ENCODE assay signal across 6 cellular contexts in genomic region chr2:24102677-24103076, GRCh38. TPM values are rescaled to one million over a fixed set of nuclear protein-coding genes. Genes with fewer than 3 reads are reported as not detected.
"Had no signal": no experiment of that assay in that cellular context is flagged by ENCODE, and none has a peak within 500 bp of the region (broad histone marks: within the 10 kb centered on the region; RNA-seq: fewer than 3 reads in every experiment).

No MANE protein-coding gene starts in this region.

- ATAC-seq: K562 had no signal

- DNase-seq: IMR-90, KBM-7 had no signal

- H3K27ac ChIP-seq: HL-60 had no signal

- H3K4me3 ChIP-seq: K562 had no signal

RNA-seq across cellular contexts. Expression of gene PFN4, which starts 20.5 kb away (rescaled TPM):
- total RNA-seq: HT-29 had no signal
- polyA plus RNA-seq: IgD-negative memory B cell had no signal

RNA-seq across cellular contexts. Expression of gene FKBP1B, which starts 53.1 kb away (rescaled TPM):
- total RNA-seq: HT-29 had no signal
